8 cellular contexts compared by ENCODE assay signal in the genomic region with DNA sequence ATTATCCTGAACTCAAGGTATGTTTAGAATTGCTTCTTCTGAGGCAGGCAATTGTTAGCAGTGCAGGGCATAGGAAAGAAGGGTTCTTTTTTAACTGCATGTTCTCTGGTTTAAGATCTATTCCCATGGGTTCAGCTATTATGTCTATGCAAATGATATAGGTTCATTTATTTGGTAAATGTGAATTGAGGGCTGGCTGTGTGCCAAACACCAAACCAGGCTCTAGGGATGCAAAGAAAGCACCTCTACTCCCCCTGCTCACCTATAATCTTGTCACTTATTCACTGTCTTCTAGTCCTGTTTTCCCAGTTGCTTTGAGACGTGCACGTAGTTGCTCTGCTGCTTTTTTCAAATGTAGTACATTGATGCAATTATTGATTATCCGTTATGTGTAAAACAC. TPM values are rescaled to one million over a fixed set of nuclear protein-coding genes. Genes with fewer than 3 reads are reported as not detected.
A peak's percentile ranks its signal among the peaks of the same experiment; 100 is the strongest.
DNase-seq lines count a peak whose midpoint lies in the region; ATAC-seq and TF ChIP-seq lines count a peak whose summit lies in the region.

No MANE protein-coding gene starts in this region.

- DNase-seq in GM23248, result no peak
- DNase-seq in SJSA1 (ENCODE audit: low read depth in 1 of 2, low spot score in 2 of 2), result no peak
- no peak for DNase-seq in fibroblast of the aortic adventitia (ENCODE audit: low read depth)
- DNase-seq in skeletal muscle cell (ENCODE audit: low read depth), result no peak
- no peak for DNase-seq in DMS153 (lab: John Stamatoyannopoulos, UW)

- H3K27me3 ChIP-seq in GM23248 (replicated peaks; ENCODE audit: insufficient read depth) (no peaks in the 10 kb centered on the region), SJSA1 (replicated peaks) (no peaks in the 10 kb centered on the region)

- H3K36me3 ChIP-seq in GM23248 (ENCODE audit: low read depth) (no peaks in the 10 kb centered on the region), SJSA1 (no peaks in the 10 kb centered on the region)

- 86 to 90% methylated on average over 3 of the region's 3 CpGs for WGBS in GM23248 (ENCODE audit: low coverage in 1 of 2, low lambda C conversion rate in 2 of 2, missing lambda C conversion rate in 2 of 2), 2 experiments

- no peak for TF ChIP-seq CTCF in fibroblast of the aortic adventitia (IDR thresholded peaks at IDR 0.05; ENCODE audit: insufficient read depth, low read length)

- H3K9me3 ChIP-seq in GM23248 (ENCODE audit: low read depth), result no peaks in the 10 kb centered on the region
- H3K9me3 ChIP-seq in SJSA1 (replicated peaks), result no peaks in the 10 kb centered on the region

- H3K4me1 ChIP-seq in GM23248 (ENCODE audit: insufficient read depth) (peaks cover 17% of the 10 kb centered on the region; the same call in 1 of the 2 replicates), SJSA1 (replicated peaks) (no peaks in the 10 kb centered on the region; the same call in 1 of the 2 replicates)

- in situ Hi-C loops in GM23248 (cut with MboI), result no loop called here

- peak overlapping the region; percentile 94 for H3K9ac ChIP-seq in GM23248

- peak overlapping the region; percentile 94 for H3K4me2 ChIP-seq in GM23248 (ENCODE audit: unreplicated experiment)

- ATAC-seq in GM18517 (IDR thresholded peaks at IDR 0.05; ENCODE audit: unreplicated experiment) (no peak), GM18873 (IDR thresholded peaks at IDR 0.05; ENCODE audit: low FRiP score, unreplicated experiment) (no peak), HG03095 (IDR thresholded peaks at IDR 0.05; ENCODE audit: unreplicated experiment) (no peak)

- H2AFZ ChIP-seq in GM23248, result peak overlapping the region; percentile 99

- no peaks in the 10 kb centered on the region for H3K9me2 ChIP-seq in GM23248 (ENCODE audit: insufficient read depth)

- H3F3A ChIP-seq in GM23248 (ENCODE audit: insufficient read depth), result no peaks in the 10 kb centered on the region

- H3K4me3 ChIP-seq in GM23248, result peak overlapping the region; percentile 97
- peak overlapping the region; percentile 51 for H3K4me3 ChIP-seq in SJSA1
- peak overlapping the region; percentile 97 for H3K4me3 ChIP-seq in fibroblast of the aortic adventitia (ENCODE audit: low read depth, low read length)
- H3K4me3 ChIP-seq in skeletal muscle cell (ENCODE audit: low read depth, low read length), result peak overlapping the region; percentile 84

- H3K27ac ChIP-seq in GM23248 (peak overlapping the region; percentile 34), SJSA1 (no peak overlapping the region)

- H4K20me1 ChIP-seq in GM23248 (ENCODE audit: insufficient read depth), result no peaks in the 10 kb centered on the region

- peaks cover 41% of the 10 kb centered on the region for H3K79me2 ChIP-seq in GM23248 (ENCODE audit: insufficient read depth)

RNA-seq across cellular contexts. Expression of a gene that starts 0.7 kb away (rescaled TPM):
- 23.4 and 30.7 TPM in 2 replicates for total RNA-seq in GM23248 (2014; rRNA removed; shearing (Covaris generic))
- 23.1 and 27.2 TPM in 2 replicates for polyA plus RNA-seq in GM23248 (2016; fragmentation: Nextera tagmentation; extraction: Ambion mirVana)
- 14.5 and 15.1 TPM in 2 replicates for total RNA-seq in SJSA1 (2014; rRNA removed; shearing (Covaris generic))
- 39.8 and 47.3 TPM in 2 replicates for total RNA-seq in fibroblast of the aortic adventitia (ENCODE audit: low replicate concordance)
